In genomic region chr3:188947401-188947982, GRCh38 we compare ENCODE assay signal across 8 cellular contexts.
DNase-seq lines count a peak whose midpoint lies in the region; ATAC-seq and FAIRE-seq lines count a peak whose summit lies in the region.

No MANE protein-coding gene starts in this region.

- DNase-seq in NOMO-1 treated with dmso at 0.1 percent for 144 hours (lab: John Stamatoyannopoulos, UW; ENCODE audit: unreplicated experiment): peak; percentile 90
- peak; percentile 87 for DNase-seq in small intestine
- DNase-seq in central memory CD4-positive, alpha-beta T cell: no peak

- peak overlapping the region; percentile 62 for H3K4me3 Mint-ChIP-seq in dendritic cell treated with granulocyte-macrophage colony-stimulating factor and Interleukin-4, amounts not matched to agents 40 ng/mL and 50 ng/mL, for 4 days

- intact Hi-C loops in dendritic cell treated with granulocyte-macrophage colony-stimulating factor and Interleukin-4, amounts not matched to agents 40 ng/mL and 50 ng/mL, for 4 days (cut with micrococcal nuclease): no loop called here

- peak overlapping the region; percentile 77 for H3K4me2 ChIP-seq in BLaER1

- H4K20me1 ChIP-seq in BLaER1: no peaks in the 10 kb centered on the region

- H3K9me3 ChIP-seq in BLaER1 (no peaks in the 10 kb centered on the region), HUES48 (ENCODE audit: control insufficient read depth, insufficient read depth, low read length) (no peaks in the 10 kb centered on the region), small intestine (ENCODE audit: control insufficient read depth, low read depth) (no peaks in the 10 kb centered on the region)

- peak overlapping the region; percentile 39; the same call in 1 of the 2 replicates for H3K27ac ChIP-seq in BLaER1
- H3K27ac ChIP-seq in HUES48 (ENCODE audit: low read depth, low read length): peak overlapping the region; percentile 86
- peak overlapping the region; percentile 98 for H3K27ac ChIP-seq in layer of hippocampus (ENCODE audit: low read depth, low read length)
- peak overlapping the region in 1 of 2 donors; percentile 86 for H3K27ac ChIP-seq in small intestine (ENCODE audit: low read depth in 1 of 2, low read length in 1 of 2)

- H3K9me3 Mint-ChIP-seq in dendritic cell treated with granulocyte-macrophage colony-stimulating factor and Interleukin-4, amounts not matched to agents 40 ng/mL and 50 ng/mL, for 4 days: no peaks in the 10 kb centered on the region

- 4 to 11% (median 7%) methylated on average over 31 to 33 of the region's 33 CpGs for WGBS in small intestine, 3 donors

- H3K4me1 Mint-ChIP-seq in dendritic cell treated with granulocyte-macrophage colony-stimulating factor and Interleukin-4, amounts not matched to agents 40 ng/mL and 50 ng/mL, for 4 days (ENCODE audit: low read depth): peaks cover 82% of the 10 kb centered on the region

- no peaks in the 10 kb centered on the region for H3K27me3 ChIP-seq in BLaER1
- H3K27me3 ChIP-seq in HUES48 (ENCODE audit: control insufficient read depth, insufficient read depth, low read length): peaks cover 7% of the 10 kb centered on the region; the same call in 1 of the 2 replicates
- no peaks in the 10 kb centered on the region for H3K27me3 ChIP-seq in layer of hippocampus (ENCODE audit: control insufficient read depth, insufficient read depth, low read length)
- no peaks in the 10 kb centered on the region for H3K27me3 ChIP-seq in small intestine (ENCODE audit: control insufficient read depth in 2 of 2, insufficient read depth in 2 of 2, low read length in 2 of 2)

- peak overlapping the region; percentile 84 for H3K27ac Mint-ChIP-seq in dendritic cell treated with granulocyte-macrophage colony-stimulating factor and Interleukin-4, amounts not matched to agents 40 ng/mL and 50 ng/mL, for 4 days

- peaks cover 23% of the 10 kb centered on the region for H3K4me1 ChIP-seq in BLaER1
- peaks cover 11% of the 10 kb centered on the region for H3K4me1 ChIP-seq in HUES48 (ENCODE audit: control insufficient read depth, insufficient read depth, low read length)
- H3K4me1 ChIP-seq in small intestine (ENCODE audit: control insufficient read depth in 2 of 2, insufficient read depth in 1 of 2, low read depth in 1 of 2, low read length in 1 of 2): peaks cover 0 to 16% of the 10 kb centered on the region in 2 donors

- H3K36me3 ChIP-seq in BLaER1 (no peaks in the 10 kb centered on the region), HUES48 (ENCODE audit: control insufficient read depth, insufficient read depth, low read length) (no peaks in the 10 kb centered on the region), small intestine (ENCODE audit: control insufficient read depth in 2 of 2, insufficient read depth in 2 of 2, low read length in 2 of 2) (no peaks in the 10 kb centered on the region)

- no peaks in the 10 kb centered on the region for H3K36me3 Mint-ChIP-seq in dendritic cell treated with granulocyte-macrophage colony-stimulating factor and Interleukin-4, amounts not matched to agents 40 ng/mL and 50 ng/mL, for 4 days (ENCODE audit: low read depth)

- no peaks in the 10 kb centered on the region for H3K27me3 Mint-ChIP-seq in dendritic cell treated with granulocyte-macrophage colony-stimulating factor and Interleukin-4, amounts not matched to agents 40 ng/mL and 50 ng/mL, for 4 days

- FAIRE-seq in small intestine (lab: Jason Lieb, UNC): no peak

- peak overlapping the region; percentile 36; the same call in 1 of the 2 replicates for H3K9ac ChIP-seq in BLaER1
- H3K9ac ChIP-seq in HUES48 (ENCODE audit: low read depth, low read length): peak overlapping the region; percentile 63

- no peak for ATAC-seq in HG02610 (IDR thresholded peaks at IDR 0.05; ENCODE audit: unreplicated experiment)

- H3K4me3 ChIP-seq in BLaER1 (peak overlapping the region; percentile 56), HUES48 (ENCODE audit: low read depth, low read length) (peak overlapping the region; percentile 73), small intestine (ENCODE audit: low read depth in 1 of 2, low read length in 2 of 2) (peak overlapping the region in 1 of 2 donors; percentile 33)
